ENCODE assay signal across 15 cellular contexts in genomic region chr14:52071675-52072074, GRCh38. TPM values are rescaled to one million over a fixed set of nuclear protein-coding genes. Genes with fewer than 3 reads are reported as not detected.
A peak's percentile ranks its signal among the peaks of the same experiment; 100 is the strongest.
DNase-seq lines count a peak whose midpoint lies in the region; ATAC-seq, FAIRE-seq and TF ChIP-seq lines count a peak whose summit lies in the region.
"Had no signal": no experiment of that assay in that cellular context is flagged by ENCODE, and none has a peak within 500 bp of the region (broad histone marks: within the 10 kb centered on the region; RNA-seq: fewer than 3 reads in every experiment).

No MANE protein-coding gene starts in this region.

- H3K4me1 Mint-ChIP-seq in HFFc6 (ENCODE audit: low read depth), result peaks cover 84% of the 10 kb centered on the region
- H3K4me1 Mint-ChIP-seq in mesothelial cell of epicardium, result peaks cover 23% of the 10 kb centered on the region

- H3K27me3 Mint-ChIP-seq in HFFc6 (ENCODE audit: insufficient read depth), result 0 out of 2 replicates have a peak, but pooled peaks cover 2% of the 10 kb centered on the region
- peaks cover 61% of the 10 kb centered on the region for H3K27me3 Mint-ChIP-seq in mesothelial cell of epicardium (ENCODE audit: low read depth)

- peaks cover 0 to 2% of the 10 kb centered on the region in 2 donors for H3K4me1 ChIP-seq in aorta (ENCODE audit: control insufficient read depth in 1 of 2, insufficient read depth in 2 of 2, low read length in 2 of 2)

- intact Hi-C loops in aorta (cut with DNase I), result loop anchor here in 1 of 2 donors (1.0 kb wide), 1 partner anchor 75 kb away; no protein-coding TSS in a partner anchor

- H3K27ac Mint-ChIP-seq in HFFc6, result peak overlapping the region; percentile 18; the same call in 1 of the 2 replicates
- no peak overlapping the region for H3K27ac Mint-ChIP-seq in mesothelial cell of epicardium
- H3K27ac Mint-ChIP-seq: activated CD8-positive, alpha-beta T cell treated with anti-CD3 and anti-CD28 coated beads, Interleukin-2, amount 10 ng/mL, durations not matched to agents 7 days and 5 days; activated naive CD4-positive, alpha-beta T cell treated with anti-CD3 and anti-CD28 coated beads, Interleukin-2, amount 50 U/mL, for 24 hours; stimulated activated memory B cell treated with anti-CD40 and anti-IgM and Interleukin-4, amounts not matched to agents 10 μg/mL and 1 μg/mL and 100 μg/mL, for 72 hours; T-helper 1 cell treated with Interleukin-12 subunit alpha and Interleukin-12 subunit beta and Interleukin-4 antibody, amounts not matched to agents 30 μg/mL and 1 μg/mL, for 36 hours had no signal

- H3K27me3 ChIP-seq in BJ (ENCODE audit: control insufficient read depth, insufficient read depth, low read length), result no peaks in the 10 kb centered on the region
- H3K27me3 ChIP-seq in bronchial epithelial cell (ENCODE audit: control insufficient read depth, insufficient read depth, low read length), result peaks cover 19% of the 10 kb centered on the region
- no peaks in the 10 kb centered on the region for H3K27me3 ChIP-seq in aorta (ENCODE audit: control insufficient read depth in 1 of 2, insufficient read depth in 2 of 2, low read length in 1 of 2)

- TF ChIP-seq CTCF in BJ (IDR thresholded peaks at IDR 0.05; ENCODE audit: insufficient read depth, low read depth, low read length) (peak; percentile 15; the same call in 1 of the 2 replicates), HFFc6 (IDR thresholded peaks at IDR 0.05) (peak; percentile 64), bronchial epithelial cell (IDR thresholded peaks at IDR 0.05; ENCODE audit: insufficient read depth, low read length, severe bottlenecking) (no peak), mesothelial cell of epicardium (IDR thresholded peaks at IDR 0.05; ENCODE audit: unreplicated experiment) (no peak)

- 60 to 61% methylated on average over 3 of the region's 3 CpGs for WGBS in aorta, 2 donors

- H3K9me3 Mint-ChIP-seq in HFFc6 (no peaks in the 10 kb centered on the region), mesothelial cell of epicardium (no peaks in the 10 kb centered on the region)

- no peak for FAIRE-seq in bronchial epithelial cell (lab: Jason Lieb, UNC)

- no peaks in the 10 kb centered on the region for H3K9me3 ChIP-seq in aorta (ENCODE audit: control insufficient read depth, low read length)

- H3K27ac ChIP-seq in aorta (ENCODE audit: low read depth in 1 of 2, low read length in 2 of 2), result no peak overlapping the region

- H3K4me3 ChIP-seq in BJ (ENCODE audit: low read depth, low read length), result no peak overlapping the region
- H3K4me3 ChIP-seq in bronchial epithelial cell (ENCODE audit: low read depth, low read length), result no peak overlapping the region
- no peak overlapping the region for H3K4me3 ChIP-seq in aorta (ENCODE audit: low read length in 2 of 2)

- POLR2A ChIA-PET in BJ (lab: Charles Lee), result no interaction called here

- no peaks in the 10 kb centered on the region for H3K36me3 ChIP-seq in BJ (ENCODE audit: control insufficient read depth, insufficient read depth, low read length)
- H3K36me3 ChIP-seq in bronchial epithelial cell (ENCODE audit: control insufficient read depth, insufficient read depth, low read length), result no peaks in the 10 kb centered on the region
- no peaks in the 10 kb centered on the region for H3K36me3 ChIP-seq in aorta (ENCODE audit: control insufficient read depth in 1 of 2, insufficient read depth in 2 of 2, low read length in 1 of 2)

- peaks cover 17% of the 10 kb centered on the region for H3K36me3 Mint-ChIP-seq in HFFc6 (ENCODE audit: low read depth)
- no peaks in the 10 kb centered on the region for H3K36me3 Mint-ChIP-seq in mesothelial cell of epicardium
- H3K36me3 Mint-ChIP-seq: stimulated activated memory B cell treated with anti-CD40 and anti-IgM and Interleukin-4, amounts not matched to agents 10 μg/mL and 1 μg/mL and 100 μg/mL, for 72 hours had no signal

- no peak for ATAC-seq in aorta (ENCODE audit: low FRiP score)
- ATAC-seq: activated CD8-positive, alpha-beta T cell treated with anti-CD3 and anti-CD28 coated beads, Interleukin-2, amount 10 ng/mL, durations not matched to agents 7 days and 5 days; stimulated activated memory B cell treated with anti-CD40 and anti-IgM and Interleukin-4, amounts not matched to agents 10 μg/mL and 1 μg/mL and 100 μg/mL, for 72 hours had no signal

- CTCF ChIA-PET in BJ (lab: Yijun Ruan, JAX), result interaction anchor here (0.7 to 1.7 kb wide), 14 partner anchors 9 to 340 kb away, joined by 3 to 5 read pairs (median 3); no protein-coding TSS in a partner anchor

- DNase-seq in BJ (ENCODE audit: low read depth), result no peak
- DNase-seq in HFFc6, result no peak
- peak; percentile 29 for DNase-seq in bronchial epithelial cell (ENCODE audit: low read depth)
- peak; percentile 40 for DNase-seq in medulla oblongata (ENCODE audit: extremely low spot score)
- DNase-seq in aorta, result no peak
- DNase-seq in H4 (ENCODE audit: low spot score), result no peak
- DNase-seq in mesothelial cell of epicardium (ENCODE audit: low spot score in 2 of 2, unreplicated experiment in 2 of 2), result no peak
- no peak for DNase-seq in DMS114 treated with DMSO at 0.1 percent for 48 hours (lab: John Stamatoyannopoulos, UW; ENCODE audit: unreplicated experiment)
- DNase-seq: activated CD8-positive, alpha-beta T cell treated with anti-CD3 and anti-CD28 coated beads, Interleukin-2, amount 10 ng/mL, durations not matched to agents 7 days and 5 days; effector CD8-positive, alpha-beta T cell; NCI-H1092; stimulated activated CD4-positive, alpha-beta T cell treated with anti-CD3 and anti-CD28 coated beads, Interleukin-1b, Interleukin-23, amount 100 ng/mL, for 48 hours had no signal

- H3K4me3 Mint-ChIP-seq in HFFc6, result peak overlapping the region; percentile 52; the same call in 1 of the 2 replicates
- no peak overlapping the region for H3K4me3 Mint-ChIP-seq in mesothelial cell of epicardium
- H3K4me3 Mint-ChIP-seq: activated CD8-positive, alpha-beta T cell treated with anti-CD3 and anti-CD28 coated beads, Interleukin-2, amount 10 ng/mL, durations not matched to agents 7 days and 5 days; activated naive CD4-positive, alpha-beta T cell treated with anti-CD3 and anti-CD28 coated beads, Interleukin-2, amount 50 U/mL, for 24 hours; stimulated activated memory B cell treated with anti-CD40 and anti-IgM and Interleukin-4, amounts not matched to agents 10 μg/mL and 1 μg/mL and 100 μg/mL, for 72 hours; T-helper 1 cell treated with Interleukin-12 subunit alpha and Interleukin-12 subunit beta and Interleukin-4 antibody, amounts not matched to agents 30 μg/mL and 1 μg/mL, for 36 hours had no signal

RNA-seq across cellular contexts. Expression of gene NID2, which starts 2.8 kb away (rescaled TPM):
- 253 and 279 TPM in 2 replicates for polyA plus RNA-seq in BJ (2011; rRNA removed)
- 143 and 227 TPM in 2 replicates for polyA minus RNA-seq in BJ (2011; rRNA and poly(A)+ RNA removed)
- 100 to 1,000 TPM in 5 of 6 experiments, 10 to 100 TPM in 1; 97.3 to 125 (median 113) TPM for total RNA-seq in HFFc6 (2021; fragmentation: NEBNext Ultra II Directional; extraction: Animal tissue kit (Norgen Biotek cat#: 25700))
- total RNA-seq in bronchial epithelial cell, result 0.38 and 3.9 TPM in 2 replicates
- total RNA-seq in aorta, result 10 to 100 TPM; 22.1 to 56.6 TPM
- 10 to 100 TPM in 1 of 2 donors, 1 to 10 TPM in 1; 2.8 to 30.9 TPM for polyA plus RNA-seq in aorta
- total RNA-seq in H4 (2014; rRNA removed; shearing (Covaris generic)), result 20.9 and 22.2 TPM in 2 replicates
- 103 to 124 TPM (median 120 TPM) in 3 replicates for total RNA-seq in mesothelial cell of epicardium

Comparison
In these comparisons a context has a peak if more than half of its experiments do, and no peak if none do; other contexts are left out.
1. DNase-seq: peak in bronchial epithelial cell (single experiment) and medulla oblongata (single experiment); none in BJ (single experiment), HFFc6 (single experiment), aorta (0 of 2), H4 (single experiment), mesothelial cell of epicardium (0 of 2) and DMS114 treated with DMSO at 0.1 percent for 48 hours (single experiment).
2. CTCF ChIP-seq: peak in BJ (single experiment) and HFFc6 (single experiment); none in bronchial epithelial cell (single experiment) and mesothelial cell of epicardium (single experiment).